21 cellular contexts compared by ENCODE assay signal in the genomic region with DNA sequence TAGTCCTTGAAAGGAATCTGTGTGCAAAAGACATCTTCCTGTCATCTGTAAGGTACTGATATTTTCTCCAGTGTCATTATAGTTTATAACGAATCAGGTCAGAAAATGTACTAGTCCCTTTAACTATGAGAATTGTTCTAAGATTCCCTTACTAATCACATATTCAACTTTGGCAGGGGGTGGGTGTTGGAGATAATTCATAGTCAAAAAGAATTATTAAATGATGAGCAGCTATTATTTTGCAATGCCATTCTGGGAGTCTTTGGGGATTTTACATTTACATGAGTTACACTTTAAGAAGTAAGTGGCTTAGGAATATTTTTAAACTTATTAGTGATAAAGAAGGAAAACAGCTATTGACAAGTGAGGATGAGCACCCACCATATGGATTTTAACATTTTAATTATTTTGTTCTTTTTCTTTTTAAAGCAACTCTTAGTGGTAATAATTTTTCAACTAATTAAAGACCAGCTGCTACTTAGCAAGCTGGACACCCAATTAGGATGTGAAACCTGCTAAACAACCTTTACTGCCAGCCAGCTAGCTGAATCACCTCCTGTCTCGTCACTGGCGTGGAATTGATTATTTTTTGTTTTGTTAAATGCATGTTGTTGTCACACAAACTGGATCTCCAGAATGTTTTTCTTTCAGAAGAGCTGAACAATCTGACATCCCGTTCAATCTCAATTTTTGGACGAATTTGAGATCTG.
DNase-seq lines count a peak whose midpoint lies in the region; ATAC-seq and TF ChIP-seq lines count a peak whose summit lies in the region.
"Had no signal": no experiment of that assay in that cellular context is flagged by ENCODE, and none has a peak within 500 bp of the region (broad histone marks: within the 10 kb centered on the region; RNA-seq: fewer than 3 reads in every experiment).

No MANE protein-coding gene starts in this region.

- no TSS peak for BruUV-seq in Calu3 (replicated peaks; lab: Mats Ljungman, UMichigan)

- H3K9me3 Mint-ChIP-seq in Calu3 (ENCODE audit: low read depth, unreplicated experiment) = no peaks in the 10 kb centered on the region
- H3K9me3 Mint-ChIP-seq: activated CD4-positive, alpha-beta memory T cell treated with anti-CD3 and anti-CD28 coated beads, Interleukin-2, amount 10 ng/mL, durations not matched to agents 7 days and 5 days; natural killer cell had no signal

- H3K36me3 Mint-ChIP-seq in Calu3 (ENCODE audit: insufficient read depth, unreplicated experiment) = no peaks in the 10 kb centered on the region
- H3K36me3 Mint-ChIP-seq: natural killer cell had no signal

- H3K4me1 Mint-ChIP-seq in Calu3 (ENCODE audit: low read depth, unreplicated experiment) = no peaks in the 10 kb centered on the region
- H3K4me1 Mint-ChIP-seq: activated CD4-positive, alpha-beta memory T cell treated with anti-CD3 and anti-CD28 coated beads, Interleukin-2, amount 10 ng/mL, durations not matched to agents 7 days and 5 days; natural killer cell had no signal

- H3K27ac Mint-ChIP-seq in Calu3 (ENCODE audit: unreplicated experiment) = peak overlapping the region; percentile 39
- H3K27ac Mint-ChIP-seq: activated CD4-positive, alpha-beta memory T cell treated with anti-CD3 and anti-CD28 coated beads, Interleukin-2, amount 10 ng/mL, durations not matched to agents 7 days and 5 days; natural killer cell had no signal

- ATAC-seq in GM19455 (IDR thresholded peaks at IDR 0.05; ENCODE audit: unreplicated experiment) (no peak), GM21423 (IDR thresholded peaks at IDR 0.05; ENCODE audit: unreplicated experiment) (no peak), GM19467 (IDR thresholded peaks at IDR 0.05; ENCODE audit: unreplicated experiment) (no peak)
- ATAC-seq: esophagus mucosa, gastroesophageal sphincter, K562, left cardiac atrium, natural killer cell had no signal

- CTCF ChIA-PET in Calu3 (lab: Charles Lee) = interaction anchor here (0.7 kb wide), 1 partner anchor 21 kb away, joined by 3 read pairs; no protein-coding TSS in a partner anchor

- no peaks in the 10 kb centered on the region for H3K27me3 Mint-ChIP-seq in Calu3 (ENCODE audit: unreplicated experiment)
- H3K27me3 Mint-ChIP-seq: activated CD4-positive, alpha-beta memory T cell treated with anti-CD3 and anti-CD28 coated beads, Interleukin-2, amount 10 ng/mL, durations not matched to agents 7 days and 5 days had no signal

- TF ChIP-seq CTCF in Calu3 (IDR thresholded peaks at IDR 0.05; ENCODE audit: unreplicated experiment) (no peak), epithelial cell of esophagus (IDR thresholded peaks at IDR 0.05; ENCODE audit: insufficient read depth, low read depth, low read length, missing control alignments) (no peak)

- peak overlapping the region; percentile 3 for H3K4me3 ChIP-seq in epithelial cell of esophagus (ENCODE audit: low read length)
- H3K4me3 ChIP-seq: BLaER1, gastroesophageal sphincter, K562, ovary, sigmoid colon had no signal

- DNase-seq in Calu3 (peak; percentile 31), NCI-H1105 (lab: John Stamatoyannopoulos, UW) (peak; percentile 6), NCI-H748 treated with DMSO at 0.1 percent for 48 hours (lab: John Stamatoyannopoulos, UW) (peak; percentile 27), epithelial cell of esophagus (ENCODE audit: low read depth) (peak; percentile 91)
- no peak for DNase-seq in central memory CD4-positive, alpha-beta T cell
- DNase-seq: activated CD4-positive, alpha-beta memory T cell treated with anti-CD3 and anti-CD28 coated beads, Interleukin-2, amount 10 ng/mL, durations not matched to agents 7 days and 5 days; activated naive CD4-positive, alpha-beta T cell; activated T-cell treated with anti-CD3 and anti-CD28 coated beads for 4 hours; GOT3; left cardiac atrium; natural killer cell; NCI-H2081 treated with DMSO at 0.1 percent for 48 hours; ovary; sigmoid colon had no signal

- H3K4me3 Mint-ChIP-seq in Calu3 (ENCODE audit: low read depth, unreplicated experiment) = no peak overlapping the region
- H3K4me3 Mint-ChIP-seq: activated CD4-positive, alpha-beta memory T cell treated with anti-CD3 and anti-CD28 coated beads, Interleukin-2, amount 10 ng/mL, durations not matched to agents 7 days and 5 days; natural killer cell had no signal

- intact Hi-C loops in Calu3 (cut with micrococcal nuclease; ENCODE audit: unreplicated experiment) = no loop called here
